ENCODE assay signal across 12 cellular contexts in the genomic region with DNA sequence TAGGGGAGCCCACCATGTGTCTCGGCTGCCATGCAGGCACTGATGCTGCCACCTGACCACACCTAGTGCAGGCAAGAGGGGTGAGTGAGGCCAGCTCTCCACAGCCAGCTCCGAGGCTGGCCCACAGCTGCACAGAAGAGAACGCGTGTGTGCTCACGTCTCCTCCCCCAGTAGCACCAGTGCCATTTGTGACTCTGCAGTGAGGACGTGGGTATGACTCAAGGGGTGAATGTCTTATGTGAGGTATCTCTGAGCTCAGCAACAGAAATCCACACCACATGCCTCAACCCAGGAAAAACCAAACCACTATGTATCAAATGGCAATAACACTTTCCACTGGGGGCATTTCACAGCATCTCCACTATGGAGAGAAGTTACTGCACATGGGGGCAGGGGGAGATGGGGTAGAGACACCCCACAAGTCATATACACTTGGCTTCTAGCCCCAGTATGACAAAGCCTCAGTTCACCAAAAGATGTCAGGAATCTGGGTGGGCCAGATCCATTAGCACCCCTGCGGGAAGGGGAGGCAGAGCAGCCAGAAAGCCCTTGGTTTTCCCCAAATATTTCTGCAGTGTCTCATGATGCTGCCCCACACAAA.
DNase-seq lines count a peak whose midpoint lies in the region; ATAC-seq and TF ChIP-seq lines count a peak whose summit lies in the region.
"Had no signal": no experiment of that assay in that cellular context is flagged by ENCODE, and none has a peak within 500 bp of the region (broad histone marks: within the 10 kb centered on the region; RNA-seq: fewer than 3 reads in every experiment).

No MANE protein-coding gene starts in this region.

- no TSS peak for BruUV-seq in PC-3 (replicated peaks; lab: Mats Ljungman, UMichigan)

- H3K27me3 Mint-ChIP-seq in activated CD4-positive, alpha-beta T cell treated with anti-CD3 and anti-CD28 coated beads for 36 hours: no peaks in the 10 kb centered on the region

- no peaks in the 10 kb centered on the region for H3K4me1 ChIP-seq in PC-3 (ENCODE audit: insufficient read depth, low read length)
- H3K4me1 ChIP-seq in smooth muscle cell (ENCODE audit: low read depth): peaks cover 18% of the 10 kb centered on the region

- H3K27me3 ChIP-seq in PC-3 (ENCODE audit: low read length) (no peaks in the 10 kb centered on the region), smooth muscle cell (ENCODE audit: low read depth) (no peaks in the 10 kb centered on the region)

- H3K9me3 ChIP-seq in PC-3 (ENCODE audit: low read length) (no peaks in the 10 kb centered on the region), smooth muscle cell (replicated peaks; ENCODE audit: low read depth) (no peaks in the 10 kb centered on the region)

- H3K27ac ChIP-seq in PC-3 (ENCODE audit: low read length) (no peak overlapping the region), smooth muscle cell (ENCODE audit: low read depth) (peak overlapping the region; percentile 89)

- DNase-seq in activated CD4-positive, alpha-beta T cell treated with anti-CD3 and anti-CD28 coated beads for 36 hours: peak; percentile 37
- DNase-seq in activated CD4-positive, alpha-beta T cell treated with anti-CD3 and anti-CD28 coated beads, Interleukin-2, amount 50 U/mL, for 4 hours: no peak
- DNase-seq in PC-3 (peak; percentile 4), fibroblast of gingiva (ENCODE audit: low read depth) (peak; percentile 74), smooth muscle cell (lab: John Stamatoyannopoulos, UW; ENCODE audit: unreplicated experiment) (no peak), Ammon's horn (ENCODE audit: low spot score) (no peak), NCI-H510A (lab: John Stamatoyannopoulos, UW) (no peak)
- DNase-seq: ACHN; activated CD8-positive, alpha-beta memory T cell treated with anti-CD3 and anti-CD28 coated beads for 24 hours; NCI-H1436 treated with DMSO at 0.1 percent for 48 hours; occipital lobe had no signal

- H3K4me3 ChIP-seq in PC-3 (ENCODE audit: low read length) (no peak overlapping the region), smooth muscle cell (no peak overlapping the region)

- peak; percentile 92 for ATAC-seq in activated CD4-positive, alpha-beta T cell treated with anti-CD3 and anti-CD28 coated beads for 36 hours
- ATAC-seq in PC-3: no peak
- ATAC-seq in GM19023 (IDR thresholded peaks at IDR 0.05; ENCODE audit: unreplicated experiment): no peak

- H2AFZ ChIP-seq in PC-3 (ENCODE audit: low read length) (no peak overlapping the region), smooth muscle cell (ENCODE audit: low read depth) (no peak overlapping the region)

- H3K4me3 Mint-ChIP-seq in activated CD4-positive, alpha-beta T cell treated with anti-CD3 and anti-CD28 coated beads for 36 hours: no peak overlapping the region

- H3K27ac Mint-ChIP-seq in activated CD4-positive, alpha-beta T cell treated with anti-CD3 and anti-CD28 coated beads for 36 hours: peak overlapping the region; percentile 53

- H3K9me3 Mint-ChIP-seq in activated CD4-positive, alpha-beta T cell treated with anti-CD3 and anti-CD28 coated beads for 36 hours (ENCODE audit: low read depth): no peaks in the 10 kb centered on the region

- no peak overlapping the region for H3K9ac ChIP-seq in PC-3 (ENCODE audit: low read length)
- H3K9ac ChIP-seq in smooth muscle cell (ENCODE audit: low read depth): peak overlapping the region; percentile 42

- peaks cover 22% of the 10 kb centered on the region for H3K36me3 Mint-ChIP-seq in activated CD4-positive, alpha-beta T cell treated with anti-CD3 and anti-CD28 coated beads for 36 hours (ENCODE audit: low read depth)

- POLR2A ChIA-PET in activated CD4-positive, alpha-beta T cell treated with anti-CD3 and anti-CD28 coated beads for 36 hours (lab: Charles Lee): interaction anchor here (0.6 kb wide), 1 partner anchor 508 kb away, joined by 3 read pairs; no protein-coding TSS in a partner anchor
- POLR2A ChIA-PET in PC-3 (lab: Charles Lee; ENCODE audit: unreplicated experiment): no interaction called here

- H3K4me2 ChIP-seq in PC-3 (ENCODE audit: low read length) (no peak overlapping the region), smooth muscle cell (peak overlapping the region; percentile 54)

- CTCF ChIA-PET in activated CD4-positive, alpha-beta T cell treated with anti-CD3 and anti-CD28 coated beads for 36 hours (lab: Charles Lee): interaction anchor here (0.6 to 1.8 kb wide), 2 partner anchors 10 to 78 kb away, joined by 3 to 4 read pairs; no protein-coding TSS in a partner anchor
- CTCF ChIA-PET in PC-3 (lab: Charles Lee): no interaction called here

- no peak for TF ChIP-seq CTCF in PC-3 (conservative IDR thresholded peaks at IDR 0.05; ENCODE audit: low read depth, low read length)
- TF ChIP-seq CTCF in smooth muscle cell (IDR thresholded peaks at IDR 0.05; ENCODE audit: borderline replicate concordance, insufficient read depth, poor library complexity, severe bottlenecking): no peak

- H3F3A ChIP-seq in PC-3 (ENCODE audit: low read length, unreplicated experiment) (no peaks in the 10 kb centered on the region), smooth muscle cell (ENCODE audit: low read depth) (peaks cover 3% of the 10 kb centered on the region)

- 33% methylated on average over 7 of the region's 7 CpGs for WGBS in smooth muscle cell (ENCODE audit: low lambda C conversion rate)

- no peaks in the 10 kb centered on the region for H3K9me2 ChIP-seq in PC-3 (replicated peaks; ENCODE audit: low read length)

- H3K79me2 ChIP-seq in PC-3 (ENCODE audit: low read length) (no peaks in the 10 kb centered on the region), smooth muscle cell (ENCODE audit: low read depth) (peaks cover 4% of the 10 kb centered on the region)

- no peaks in the 10 kb centered on the region for H4K20me1 ChIP-seq in PC-3 (ENCODE audit: low read length)
- no peaks in the 10 kb centered on the region for H4K20me1 ChIP-seq in smooth muscle cell (ENCODE audit: low read depth)

- intact Hi-C loops in activated CD4-positive, alpha-beta T cell treated with anti-CD3 and anti-CD28 coated beads for 36 hours (cut with DNase I, micrococcal nuclease): no loop called here
- intact Hi-C loops in PC-3 (cut with micrococcal nuclease): no loop called here

- H3K36me3 ChIP-seq in PC-3 (ENCODE audit: low read depth, low read length) (no peaks in the 10 kb centered on the region), smooth muscle cell (ENCODE audit: low read depth) (no peaks in the 10 kb centered on the region)

- peaks cover 8% of the 10 kb centered on the region for H3K4me1 Mint-ChIP-seq in activated CD4-positive, alpha-beta T cell treated with anti-CD3 and anti-CD28 coated beads for 36 hours

Comparison
In these comparisons a context has a peak if more than half of its experiments do, and no peak if none do; other contexts are left out.
1. DNase-seq: peak in activated CD4-positive, alpha-beta T cell treated with anti-CD3 and anti-CD28 coated beads for 36 hours (single experiment), PC-3 (single experiment) and fibroblast of gingiva (single experiment); none in activated CD4-positive, alpha-beta T cell treated with anti-CD3 and anti-CD28 coated beads, Interleukin-2, amount 50 U/mL, for 4 hours (0 of 2), smooth muscle cell (single experiment), Ammon's horn (single experiment) and NCI-H510A (single experiment).